16 cellular contexts compared by ENCODE assay signal in the genomic region with DNA sequence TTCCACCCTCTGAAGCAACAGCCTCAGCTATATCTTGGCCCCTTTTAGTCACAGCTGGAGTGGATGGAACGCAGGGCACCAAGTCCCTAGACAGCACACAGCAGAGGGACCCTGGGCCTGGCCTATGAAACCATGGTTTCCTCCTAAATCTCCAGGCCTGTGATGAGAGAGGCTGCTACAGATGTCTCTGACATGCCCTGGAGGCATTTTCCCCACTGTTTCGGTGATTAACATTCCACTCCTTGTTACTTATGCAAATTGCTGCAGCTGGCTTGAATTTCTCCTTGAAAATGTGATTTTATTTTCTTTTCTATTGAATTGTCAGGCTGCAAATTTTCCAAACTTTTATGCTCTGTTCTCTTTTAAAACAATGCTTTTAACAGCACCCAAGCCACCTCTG.
"Had no signal": no experiment of that assay in that cellular context is flagged by ENCODE, and none has a peak within 500 bp of the region (broad histone marks: within the 10 kb centered on the region; RNA-seq: fewer than 3 reads in every experiment).

No MANE protein-coding gene starts in this region.

- H3K27ac ChIP-seq: gastrocnemius medialis had no signal

- H3K27me3 ChIP-seq: gastrocnemius medialis had no signal

- H3K9me3 ChIP-seq: gastrocnemius medialis had no signal

- H3K4me3 ChIP-seq: gastrocnemius medialis, smooth muscle cell had no signal

- DNase-seq: activated CD4-positive, alpha-beta T cell treated with anti-CD3 and anti-CD28 coated beads for 4 hours; activated CD8-positive, alpha-beta memory T cell treated with anti-CD3 and anti-CD28 coated beads, Interleukin-2, amount 50 U/mL, for 4 hours; activated CD8-positive, alpha-beta T cell treated with anti-CD3 and anti-CD28 coated beads for 36 hours; activated effector memory CD4-positive, alpha-beta T cell treated with anti-CD3 and anti-CD28 coated beads, Interleukin-2, amount 50 U/mL, for 16 hours; activated T-cell treated with anti-CD3 and anti-CD28 coated beads, Interleukin-2, amount 50 U/mL, for 48 hours; amygdala; cortex of kidney; effector CD4-positive, alpha-beta T cell; gastrocnemius medialis; kidney; left ventricle myocardium superior; occipital lobe; right cardiac atrium; stimulated activated naive CD8-positive, alpha-beta T cell treated with anti-CD3 and anti-CD28 coated beads, Interleukin-15, Interleukin-2, amounts not matched to agents 100 U/mL and 50 U/mL, for 24 hours; T-helper 2 cell had no signal

- H3K4me1 ChIP-seq: gastrocnemius medialis had no signal

- H3K36me3 ChIP-seq: gastrocnemius medialis had no signal
